Comparison of ENCODE assay signal across 2 cellular contexts in genomic region chr12:53232641-53233538, GRCh38.
A peak's percentile ranks its signal among the peaks of the same experiment; 100 is the strongest.
TF ChIP-seq lines count a peak whose summit lies in the region.

No MANE protein-coding gene starts in this region.

TF ChIP-seq in A549, 52 proteins besides CTCF, POLR2A, EP300 and RAD21:
- TF ChIP-seq RARB (CRISPR knock-in tag; IDR thresholded peaks at IDR 0.05) (no peak), GATA3 (IDR thresholded peaks at IDR 0.05; ENCODE audit: borderline replicate concordance) (no peak), RNF2 (IDR thresholded peaks at IDR 0.05; ENCODE audit: borderline replicate concordance, low read depth) (no peak), HMGXB4 (CRISPR knock-in tag; IDR thresholded peaks at IDR 0.05; ENCODE audit: borderline replicate concordance) (no peak), MAZ (IDR thresholded peaks at IDR 0.05; ENCODE audit: borderline replicate concordance, low read depth, low read length) (no peak), EHMT2 (IDR thresholded peaks at IDR 0.05; ENCODE audit: low read depth) (no peak), CHD4 (IDR thresholded peaks at IDR 0.05; ENCODE audit: borderline replicate concordance) (no peak), PBX3 (IDR thresholded peaks at IDR 0.05) (no peak), FOSL2 (IDR thresholded peaks at IDR 0.05) (no peak), FOSL2 (CRISPR knock-in tag; IDR thresholded peaks at IDR 0.05) (no peak), FOXS1 (CRISPR knock-in tag; IDR thresholded peaks at IDR 0.05) (no peak), CEBPB (IDR thresholded peaks at IDR 0.05) (no peak)

TF ChIP-seq in HepG2, 621 proteins besides CTCF, POLR2A, EP300 and RAD21:
- TF ChIP-seq HNRNPL (IDR thresholded peaks at IDR 0.05; ENCODE audit: low read depth, low read length): 0 out of 2 replicates have a peak, but pooled peaks have one; percentile 41
- no peak for TF ChIP-seq ZNF17 (CRISPR knock-in tag; IDR thresholded peaks at IDR 0.05)
- TF ChIP-seq HDAC2 (CRISPR knock-in tag; IDR thresholded peaks at IDR 0.05): no peak
TF ChIP-seq in HepG2: peak in this region for 1.
